ENCODE assay signal across 1 cellular context in the genomic region with DNA sequence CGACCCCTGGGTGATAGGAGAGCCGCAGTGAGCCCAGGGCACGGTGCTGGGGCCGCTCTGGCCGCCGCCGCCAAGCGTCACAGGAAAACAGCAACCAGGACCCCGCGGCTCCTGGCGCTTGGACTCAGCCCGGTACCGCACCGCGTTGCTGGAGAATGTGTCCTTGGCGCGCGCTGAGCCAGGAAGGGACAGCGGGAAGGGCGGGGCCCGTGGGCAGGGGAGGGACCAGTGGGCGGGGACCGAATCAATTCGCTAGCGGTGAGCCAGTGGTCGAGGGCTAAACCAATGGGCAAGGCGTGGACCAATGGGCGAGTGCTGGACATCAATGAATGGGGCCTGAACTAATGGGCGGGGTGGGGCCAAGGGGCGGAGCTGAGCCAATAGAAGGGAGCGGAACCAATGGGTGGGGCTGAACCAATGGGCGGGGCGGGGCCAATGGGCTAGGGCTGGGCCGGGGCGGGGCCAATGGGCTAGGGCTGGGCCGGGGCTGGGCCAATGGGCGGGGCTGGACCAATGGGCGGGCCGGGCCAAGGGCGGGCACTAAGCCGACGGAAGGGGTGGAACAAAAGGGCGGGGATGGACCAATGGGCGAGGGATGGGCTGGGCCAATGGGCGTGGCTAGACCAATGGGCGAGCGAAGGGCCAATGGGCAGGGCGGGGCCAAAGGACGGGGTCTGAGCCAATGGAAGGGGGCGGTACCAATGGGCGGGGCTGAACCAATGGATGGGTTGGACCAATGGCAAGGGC.
TF ChIP-seq lines count a peak whose summit lies in the region.

No MANE protein-coding gene starts in this region.

TF ChIP-seq in HepG2, 621 proteins besides CTCF, POLR2A, EP300 and RAD21 (continued from another document and continues in another):
- TF ChIP-seq ZNF710 (CRISPR knock-in tag; IDR thresholded peaks at IDR 0.05; ENCODE audit: borderline replicate concordance) (0 out of 2 replicates have a peak, but pooled peaks have one; percentile 24), KDM4B (CRISPR knock-in tag; IDR thresholded peaks at IDR 0.05) (peak; percentile 68; the same call in 1 of the 2 replicates), AHR (CRISPR knock-in tag; IDR thresholded peaks at IDR 0.05) (peak; percentile 43; the same call in 1 of the 2 replicates), NAIF1 (CRISPR knock-in tag; IDR thresholded peaks at IDR 0.05; ENCODE audit: borderline replicate concordance) (no peak), RXRB (CRISPR knock-in tag; IDR thresholded peaks at IDR 0.05; ENCODE audit: borderline replicate concordance) (peak; percentile 60; the same call in 1 of the 2 replicates), ZNF225 (CRISPR knock-in tag; IDR thresholded peaks at IDR 0.05) (peak; percentile 72), TAF15 (IDR thresholded peaks at IDR 0.05; ENCODE audit: low read depth, low read length, poor library complexity, severe bottlenecking) (no peak), ZNF136 (CRISPR knock-in tag; IDR thresholded peaks at IDR 0.05; ENCODE audit: low read depth) (0 out of 2 replicates have a peak, but pooled peaks have one; percentile 17), ZNF282 (IDR thresholded peaks at IDR 0.05; ENCODE audit: partially characterized antibody) (no peak), NR2F1 (CRISPR knock-in tag; IDR thresholded peaks at IDR 0.05) (no peak), NFYC (CRISPR knock-in tag; IDR thresholded peaks at IDR 0.05) (peak; percentile 84), TIGD3 (CRISPR knock-in tag; IDR thresholded peaks at IDR 0.05; ENCODE audit: borderline replicate concordance) (no peak), SNRNP70 (IDR thresholded peaks at IDR 0.05; ENCODE audit: low read depth, low read length) (no peak), ZNF883 (CRISPR knock-in tag; IDR thresholded peaks at IDR 0.05; ENCODE audit: not compliant biosample characterization) (peak; percentile 45), ISL2 (CRISPR knock-in tag; IDR thresholded peaks at IDR 0.05) (peak; percentile 76), CCDC6 (CRISPR knock-in tag; IDR thresholded peaks at IDR 0.05) (no peak; the same call in 1 of the 2 replicates), SSRP1 (CRISPR knock-in tag; IDR thresholded peaks at IDR 0.05) (no peak), ZNF180 (CRISPR knock-in tag; IDR thresholded peaks at IDR 0.05; ENCODE audit: borderline replicate concordance, low read depth) (no peak), CBX2 (IDR thresholded peaks at IDR 0.05; ENCODE audit: low read depth, low read length) (no peak), CBX2 (CRISPR knock-in tag; IDR thresholded peaks at IDR 0.05; ENCODE audit: low read depth) (no peak), ZSCAN12 (CRISPR knock-in tag; IDR thresholded peaks at IDR 0.05) (peak; percentile 35; the same call in 1 of the 2 replicates), TBL1XR1 (IDR thresholded peaks at IDR 0.05; ENCODE audit: borderline replicate concordance, low read length, partially characterized antibody) (peak; percentile 56), IKZF1 (IDR thresholded peaks at IDR 0.05) (no peak), ZMYM4 (CRISPR knock-in tag; IDR thresholded peaks at IDR 0.05) (peak; percentile 54; the same call in 1 of the 2 replicates), ZNF766 (CRISPR knock-in tag; IDR thresholded peaks at IDR 0.05; ENCODE audit: borderline replicate concordance) (peak; percentile 82; the same call in 1 of the 2 replicates), TCF7 (IDR thresholded peaks at IDR 0.05; ENCODE audit: low read depth) (no peak), SIX4 (CRISPR knock-in tag; IDR thresholded peaks at IDR 0.05) (no peak), ZNF232 (CRISPR knock-in tag; IDR thresholded peaks at IDR 0.05; ENCODE audit: borderline replicate concordance) (peak; percentile 83; the same call in 1 of the 2 replicates), ZNF20 (CRISPR knock-in tag; IDR thresholded peaks at IDR 0.05) (no peak), MIER2 (CRISPR knock-in tag; IDR thresholded peaks at IDR 0.05) (no peak; the same call in 1 of the 2 replicates), NFKB2 (CRISPR knock-in tag; IDR thresholded peaks at IDR 0.05; ENCODE audit: borderline replicate concordance) (peak; percentile 56; the same call in 1 of the 2 replicates), ZNF296 (CRISPR knock-in tag; conservative IDR thresholded peaks at IDR 0.05) (no peak; the same call in 1 of the 2 replicates), ZNF484 (CRISPR knock-in tag; IDR thresholded peaks at IDR 0.05; ENCODE audit: borderline replicate concordance, low read depth) (no peak; the same call in 1 of the 2 replicates), GABPA (IDR thresholded peaks at IDR 0.05; ENCODE audit: low read depth, low read length) (peak; percentile 60), GABPA (CRISPR knock-in tag; IDR thresholded peaks at IDR 0.05; ENCODE audit: low read depth) (peak; percentile 66), CREBL2 (CRISPR knock-in tag; IDR thresholded peaks at IDR 0.05; ENCODE audit: borderline replicate concordance) (0 out of 2 replicates have a peak, but pooled peaks have one; percentile 44), GTF2F1 (IDR thresholded peaks at IDR 0.05; ENCODE audit: low read length) (peak; percentile 54; the same call in 1 of the 2 replicates), SIN3A (IDR thresholded peaks at IDR 0.05; ENCODE audit: borderline replicate concordance, low read depth, low read length) (peak; percentile 80; the same call in 1 of the 2 replicates), SP4 (CRISPR knock-in tag; IDR thresholded peaks at IDR 0.05) (peak; percentile 98), ZFP90 (CRISPR knock-in tag; IDR thresholded peaks at IDR 0.05; ENCODE audit: borderline replicate concordance) (peak; percentile 64; the same call in 1 of the 2 replicates)
- TF ChIP-seq, protein P1, sequence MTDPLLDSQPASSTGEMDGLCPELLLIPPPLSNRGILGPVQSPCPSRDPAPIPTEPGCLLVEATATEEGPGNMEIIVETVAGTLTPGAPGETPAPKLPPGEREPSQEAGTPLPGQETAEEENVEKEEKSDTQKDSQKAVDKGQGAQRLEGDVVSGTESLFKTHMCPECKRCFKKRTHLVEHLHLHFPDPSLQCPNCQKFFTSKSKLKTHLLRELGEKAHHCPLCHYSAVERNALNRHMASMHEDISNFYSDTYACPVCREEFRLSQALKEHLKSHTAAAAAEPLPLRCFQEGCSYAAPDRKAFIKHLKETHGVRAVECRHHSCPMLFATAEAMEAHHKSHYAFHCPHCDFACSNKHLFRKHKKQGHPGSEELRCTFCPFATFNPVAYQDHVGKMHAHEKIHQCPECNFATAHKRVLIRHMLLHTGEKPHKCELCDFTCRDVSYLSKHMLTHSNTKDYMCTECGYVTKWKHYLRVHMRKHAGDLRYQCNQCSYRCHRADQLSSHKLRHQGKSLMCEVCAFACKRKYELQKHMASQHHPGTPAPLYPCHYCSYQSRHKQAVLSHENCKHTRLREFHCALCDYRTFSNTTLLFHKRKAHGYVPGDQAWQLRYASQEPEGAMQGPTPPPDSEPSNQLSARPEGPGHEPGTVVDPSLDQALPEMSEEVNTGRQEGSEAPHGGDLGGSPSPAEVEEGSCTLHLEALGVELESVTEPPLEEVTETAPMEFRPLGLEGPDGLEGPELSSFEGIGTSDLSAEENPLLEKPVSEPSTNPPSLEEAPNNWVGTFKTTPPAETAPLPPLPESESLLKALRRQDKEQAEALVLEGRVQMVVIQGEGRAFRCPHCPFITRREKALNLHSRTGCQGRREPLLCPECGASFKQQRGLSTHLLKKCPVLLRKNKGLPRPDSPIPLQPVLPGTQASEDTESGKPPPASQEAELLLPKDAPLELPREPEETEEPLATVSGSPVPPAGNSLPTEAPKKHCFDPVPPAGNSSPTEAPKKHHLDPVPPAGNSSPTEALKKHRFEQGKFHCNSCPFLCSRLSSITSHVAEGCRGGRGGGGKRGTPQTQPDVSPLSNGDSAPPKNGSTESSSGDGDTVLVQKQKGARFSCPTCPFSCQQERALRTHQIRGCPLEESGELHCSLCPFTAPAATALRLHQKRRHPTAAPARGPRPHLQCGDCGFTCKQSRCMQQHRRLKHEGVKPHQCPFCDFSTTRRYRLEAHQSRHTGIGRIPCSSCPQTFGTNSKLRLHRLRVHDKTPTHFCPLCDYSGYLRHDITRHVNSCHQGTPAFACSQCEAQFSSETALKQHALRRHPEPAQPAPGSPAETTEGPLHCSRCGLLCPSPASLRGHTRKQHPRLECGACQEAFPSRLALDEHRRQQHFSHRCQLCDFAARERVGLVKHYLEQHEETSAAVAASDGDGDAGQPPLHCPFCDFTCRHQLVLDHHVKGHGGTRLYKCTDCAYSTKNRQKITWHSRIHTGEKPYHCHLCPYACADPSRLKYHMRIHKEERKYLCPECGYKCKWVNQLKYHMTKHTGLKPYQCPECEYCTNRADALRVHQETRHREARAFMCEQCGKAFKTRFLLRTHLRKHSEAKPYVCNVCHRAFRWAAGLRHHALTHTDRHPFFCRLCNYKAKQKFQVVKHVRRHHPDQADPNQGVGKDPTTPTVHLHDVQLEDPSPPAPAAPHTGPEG (CRISPR knock-in tag; IDR thresholded peaks at IDR 0.05): 0 out of 2 replicates have a peak, but pooled peaks have one; percentile 65
- TF ChIP-seq, protein P2, sequence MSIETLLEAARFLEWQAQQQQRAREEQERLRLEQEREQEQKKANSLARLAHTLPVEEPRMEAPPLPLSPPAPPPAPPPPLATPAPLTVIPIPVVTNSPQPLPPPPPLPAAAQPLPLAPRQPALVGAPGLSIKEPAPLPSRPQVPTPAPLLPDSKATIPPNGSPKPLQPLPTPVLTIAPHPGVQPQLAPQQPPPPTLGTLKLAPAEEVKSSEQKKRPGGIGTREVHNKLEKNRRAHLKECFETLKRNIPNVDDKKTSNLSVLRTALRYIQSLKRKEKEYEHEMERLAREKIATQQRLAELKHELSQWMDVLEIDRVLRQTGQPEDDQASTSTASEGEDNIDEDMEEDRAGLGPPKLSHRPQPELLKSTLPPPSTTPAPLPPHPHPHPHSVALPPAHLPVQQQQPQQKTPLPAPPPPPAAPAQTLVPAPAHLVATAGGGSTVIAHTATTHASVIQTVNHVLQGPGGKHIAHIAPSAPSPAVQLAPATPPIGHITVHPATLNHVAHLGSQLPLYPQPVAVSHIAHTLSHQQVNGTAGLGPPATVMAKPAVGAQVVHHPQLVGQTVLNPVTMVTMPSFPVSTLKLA (IDR thresholded peaks at IDR 0.05): no peak
- TF ChIP-seq, protein P3, sequence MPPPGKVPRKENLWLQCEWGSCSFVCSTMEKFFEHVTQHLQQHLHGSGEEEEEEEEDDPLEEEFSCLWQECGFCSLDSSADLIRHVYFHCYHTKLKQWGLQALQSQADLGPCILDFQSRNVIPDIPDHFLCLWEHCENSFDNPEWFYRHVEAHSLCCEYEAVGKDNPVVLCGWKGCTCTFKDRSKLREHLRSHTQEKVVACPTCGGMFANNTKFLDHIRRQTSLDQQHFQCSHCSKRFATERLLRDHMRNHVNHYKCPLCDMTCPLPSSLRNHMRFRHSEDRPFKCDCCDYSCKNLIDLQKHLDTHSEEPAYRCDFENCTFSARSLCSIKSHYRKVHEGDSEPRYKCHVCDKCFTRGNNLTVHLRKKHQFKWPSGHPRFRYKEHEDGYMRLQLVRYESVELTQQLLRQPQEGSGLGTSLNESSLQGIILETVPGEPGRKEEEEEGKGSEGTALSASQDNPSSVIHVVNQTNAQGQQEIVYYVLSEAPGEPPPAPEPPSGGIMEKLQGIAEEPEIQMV (CRISPR knock-in tag; IDR thresholded peaks at IDR 0.05; ENCODE audit: low read depth): 0 out of 2 replicates have a peak, but pooled peaks have one; percentile 43
- TF ChIP-seq, protein P4, sequence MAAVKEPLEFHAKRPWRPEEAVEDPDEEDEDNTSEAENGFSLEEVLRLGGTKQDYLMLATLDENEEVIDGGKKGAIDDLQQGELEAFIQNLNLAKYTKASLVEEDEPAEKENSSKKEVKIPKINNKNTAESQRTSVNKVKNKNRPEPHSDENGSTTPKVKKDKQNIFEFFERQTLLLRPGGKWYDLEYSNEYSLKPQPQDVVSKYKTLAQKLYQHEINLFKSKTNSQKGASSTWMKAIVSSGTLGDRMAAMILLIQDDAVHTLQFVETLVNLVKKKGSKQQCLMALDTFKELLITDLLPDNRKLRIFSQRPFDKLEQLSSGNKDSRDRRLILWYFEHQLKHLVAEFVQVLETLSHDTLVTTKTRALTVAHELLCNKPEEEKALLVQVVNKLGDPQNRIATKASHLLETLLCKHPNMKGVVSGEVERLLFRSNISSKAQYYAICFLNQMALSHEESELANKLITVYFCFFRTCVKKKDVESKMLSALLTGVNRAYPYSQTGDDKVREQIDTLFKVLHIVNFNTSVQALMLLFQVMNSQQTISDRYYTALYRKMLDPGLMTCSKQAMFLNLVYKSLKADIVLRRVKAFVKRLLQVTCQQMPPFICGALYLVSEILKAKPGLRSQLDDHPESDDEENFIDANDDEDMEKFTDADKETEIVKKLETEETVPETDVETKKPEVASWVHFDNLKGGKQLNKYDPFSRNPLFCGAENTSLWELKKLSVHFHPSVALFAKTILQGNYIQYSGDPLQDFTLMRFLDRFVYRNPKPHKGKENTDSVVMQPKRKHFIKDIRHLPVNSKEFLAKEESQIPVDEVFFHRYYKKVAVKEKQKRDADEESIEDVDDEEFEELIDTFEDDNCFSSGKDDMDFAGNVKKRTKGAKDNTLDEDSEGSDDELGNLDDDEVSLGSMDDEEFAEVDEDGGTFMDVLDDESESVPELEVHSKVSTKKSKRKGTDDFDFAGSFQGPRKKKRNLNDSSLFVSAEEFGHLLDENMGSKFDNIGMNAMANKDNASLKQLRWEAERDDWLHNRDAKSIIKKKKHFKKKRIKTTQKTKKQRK (IDR thresholded peaks at IDR 0.05; ENCODE audit: low read length): no peak
